ENCODE assay signal across 17 cellular contexts in the genomic region with DNA sequence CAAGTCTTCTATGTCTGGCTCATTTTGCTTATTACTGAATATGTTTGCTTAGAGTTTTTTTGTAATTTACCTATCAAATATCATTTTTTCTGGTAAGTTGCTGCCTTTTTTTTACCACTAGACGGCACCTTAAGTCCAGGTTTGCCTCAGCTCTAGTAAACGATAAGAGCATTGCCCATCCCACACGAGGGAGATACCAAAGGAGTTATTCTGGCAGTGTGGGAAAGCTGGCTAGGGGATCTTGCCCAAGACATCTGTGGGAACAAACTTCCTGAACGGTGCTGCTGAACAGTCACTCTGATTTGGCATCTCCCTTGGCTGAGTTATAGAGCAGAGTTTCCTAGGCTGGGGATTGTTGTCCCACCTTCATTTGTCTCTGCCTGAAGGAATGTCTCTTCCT.
DNase-seq lines count a peak whose midpoint lies in the region; ATAC-seq and TF ChIP-seq lines count a peak whose summit lies in the region.
"Had no signal": no experiment of that assay in that cellular context is flagged by ENCODE, and none has a peak within 500 bp of the region (broad histone marks: within the 10 kb centered on the region; RNA-seq: fewer than 3 reads in every experiment).

No MANE protein-coding gene starts in this region.

- H3K9me3 ChIP-seq in Karpas-422 (ENCODE audit: low read length) (no peaks in the 10 kb centered on the region), liver (ENCODE audit: control insufficient read depth in 4 of 4, low read length in 3 of 4) (peaks cover 0 to 7% (median 3%) of the 10 kb centered on the region in 4 donors)
- H3K9me3 ChIP-seq in CD8-positive, alpha-beta T cell (ENCODE audit: low read length) = no peaks in the 10 kb centered on the region
- H3K9me3 ChIP-seq: SJSA1 had no signal

- H3K4me3 Mint-ChIP-seq in CD8-positive, alpha-beta T cell = no peak overlapping the region

- H3K27me3 ChIP-seq in Karpas-422 (ENCODE audit: low read length) (no peaks in the 10 kb centered on the region), liver (ENCODE audit: control insufficient read depth in 4 of 4, insufficient read depth in 4 of 4, low read length in 3 of 4) (no peaks in the 10 kb centered on the region)
- no peaks in the 10 kb centered on the region for H3K27me3 ChIP-seq in CD8-positive, alpha-beta T cell (ENCODE audit: insufficient read depth, low read length)
- H3K27me3 ChIP-seq: dorsolateral prefrontal cortex, hepatocyte, SJSA1, tibial nerve had no signal

- intact Hi-C loops in CD8-positive, alpha-beta T cell (cut with DNase I, micrococcal nuclease) = no loop called here

- 47% methylated on average over 4 of the region's 4 CpGs for WGBS in liver

- peak; percentile 12 for TF ChIP-seq CTCF in astrocyte of the cerebellum (IDR thresholded peaks at IDR 0.05; ENCODE audit: low read depth, low read length, missing control alignments)
- peak; percentile 6 for TF ChIP-seq CTCF in liver (IDR thresholded peaks at IDR 0.05; ENCODE audit: low read depth, low read length, missing input control)
- TF ChIP-seq CTCF in CD8-positive, alpha-beta T cell (IDR thresholded peaks at IDR 0.05) = no peak

- no peaks in the 10 kb centered on the region for H3K4me1 Mint-ChIP-seq in CD8-positive, alpha-beta T cell (ENCODE audit: low read depth)

- in situ Hi-C loops in astrocyte of the cerebellum (cut with HindIII; ENCODE audit: low sequenced_read_pairs) = no loop called here

- H3K4me1 ChIP-seq in Karpas-422 (ENCODE audit: low read length) = no peaks in the 10 kb centered on the region
- no peaks in the 10 kb centered on the region for H3K4me1 ChIP-seq in liver (ENCODE audit: control insufficient read depth in 4 of 4, insufficient read depth in 4 of 4, low read length in 3 of 4)
- no peaks in the 10 kb centered on the region for H3K4me1 ChIP-seq in CD8-positive, alpha-beta T cell (ENCODE audit: insufficient read depth, low read length)
- H3K4me1 ChIP-seq: SJSA1, tibial nerve had no signal

- H3K9me3 Mint-ChIP-seq in CD8-positive, alpha-beta T cell = peaks cover 23% of the 10 kb centered on the region

- CTCF ChIA-PET in CD8-positive, alpha-beta T cell (lab: Charles Lee) = no interaction called here

- no peak for ATAC-seq in CD8-positive, alpha-beta T cell
- no peak for ATAC-seq in HG02678 (IDR thresholded peaks at IDR 0.05; ENCODE audit: unreplicated experiment)

- TF ChIP-seq RAD21 in liver (IDR thresholded peaks at IDR 0.05) = no peak

- no peak overlapping the region for H3K4me2 ChIP-seq in Karpas-422 (ENCODE audit: low read depth, low read length, poor library complexity, severe bottlenecking)
- H3K4me2 ChIP-seq: hepatocyte had no signal

- POLR2A ChIA-PET in CD8-positive, alpha-beta T cell (lab: Charles Lee) = no interaction called here

- no peak overlapping the region for H3K4me3 ChIP-seq in Karpas-422 (ENCODE audit: low read length)
- H3K4me3 ChIP-seq in astrocyte of the cerebellum (ENCODE audit: low read depth, low read length) = no peak overlapping the region
- no peak overlapping the region for H3K4me3 ChIP-seq in liver (ENCODE audit: low read depth in 1 of 3, low read length in 3 of 3)
- H3K4me3 ChIP-seq in CD8-positive, alpha-beta T cell (ENCODE audit: low read depth, low read length) = no peak overlapping the region
- H3K4me3 ChIP-seq: dorsolateral prefrontal cortex, hepatocyte, SJSA1, tibial nerve had no signal

- H3K27me3 Mint-ChIP-seq in CD8-positive, alpha-beta T cell (ENCODE audit: low read depth) = no peaks in the 10 kb centered on the region

- H3K9me2 ChIP-seq in Karpas-422 (replicated peaks; ENCODE audit: insufficient read depth, low read length) = no peaks in the 10 kb centered on the region

- H3K36me3 Mint-ChIP-seq in CD8-positive, alpha-beta T cell = no peaks in the 10 kb centered on the region

- no peaks in the 10 kb centered on the region for H3K79me2 ChIP-seq in Karpas-422 (ENCODE audit: low read length)
- H3K79me2 ChIP-seq: hepatocyte had no signal

- H3K27ac Mint-ChIP-seq in CD8-positive, alpha-beta T cell = no peak overlapping the region

- H4K20me1 ChIP-seq in Karpas-422 (ENCODE audit: insufficient read depth, low read depth, low read length) = no peaks in the 10 kb centered on the region

- H2AFZ ChIP-seq in Karpas-422 (ENCODE audit: low read length) = no peak overlapping the region
- H2AFZ ChIP-seq: hepatocyte had no signal

- no peak overlapping the region for H3K9ac ChIP-seq in Karpas-422 (ENCODE audit: low read length)
- H3K9ac ChIP-seq in liver (ENCODE audit: low read depth in 1 of 2, low read length in 2 of 2) = no peak overlapping the region

- H3K36me3 ChIP-seq in Karpas-422 (ENCODE audit: insufficient read depth, low read length) = no peaks in the 10 kb centered on the region
- no peaks in the 10 kb centered on the region for H3K36me3 ChIP-seq in liver (ENCODE audit: control insufficient read depth in 4 of 4, insufficient read depth in 3 of 4, low read depth in 1 of 4, low read length in 3 of 4)
- no peaks in the 10 kb centered on the region for H3K36me3 ChIP-seq in CD8-positive, alpha-beta T cell (ENCODE audit: insufficient read depth, low read length)
- H3K36me3 ChIP-seq: SJSA1, tibial nerve had no signal

- H3K27ac ChIP-seq in Karpas-422 (ENCODE audit: low read length) = no peak overlapping the region
- no peak overlapping the region for H3K27ac ChIP-seq in liver (ENCODE audit: low read depth in 1 of 2, low read length in 2 of 2)
- no peak overlapping the region for H3K27ac ChIP-seq in CD8-positive, alpha-beta T cell (ENCODE audit: low read depth, low read length)
- H3K27ac ChIP-seq: dorsolateral prefrontal cortex, hepatocyte, SJSA1, tibial nerve had no signal

- DNase-seq in EL = peak; percentile 55
- DNase-seq in Karpas-422 = peak; percentile 63
- DNase-seq in astrocyte of the cerebellum (ENCODE audit: low read depth) = no peak
- no peak for DNase-seq in CD8-positive, alpha-beta T cell
- no peak for DNase-seq in pons (ENCODE audit: low spot score)
- no peak for DNase-seq in C1 segment of cervical spinal cord (lab: John Stamatoyannopoulos, UW)
- DNase-seq: activated CD4-positive, alpha-beta T cell treated with anti-CD3 and anti-CD28 coated beads, Interleukin-2, amount 50 U/mL, for 4 hours; activated naive CD4-positive, alpha-beta T cell treated with Interleukin-2 at 50 U/mL for 16 hours; DMS153; dorsolateral prefrontal cortex; Kasumi-1; NCI-H446 treated with DMSO at 0.1 percent for 48 hours had no signal

TF ChIP-seq in liver, 16 proteins besides CTCF, POLR2A, EP300 and RAD21:
- TF ChIP-seq HNF4G (IDR thresholded peaks at IDR 0.05) (no peak), EGR1 (IDR thresholded peaks at IDR 0.05; ENCODE audit: low read depth in 2 of 2) (no peak), YY1 (IDR thresholded peaks at IDR 0.05) (no peak), RXRA (IDR thresholded peaks at IDR 0.05) (no peak), SP1 (IDR thresholded peaks at IDR 0.05) (no peak), REST (IDR thresholded peaks at IDR 0.05) (no peak)
- TF ChIP-seq, protein P1, sequence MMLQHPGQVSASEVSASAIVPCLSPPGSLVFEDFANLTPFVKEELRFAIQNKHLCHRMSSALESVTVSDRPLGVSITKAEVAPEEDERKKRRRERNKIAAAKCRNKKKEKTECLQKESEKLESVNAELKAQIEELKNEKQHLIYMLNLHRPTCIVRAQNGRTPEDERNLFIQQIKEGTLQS (IDR thresholded peaks at IDR 0.05) = no peak

Comparison
In these comparisons a context has a peak if more than half of its experiments do, and no peak if none do; other contexts are left out.
1. DNase-seq: peak in EL (single experiment) and Karpas-422 (single experiment); none in astrocyte of the cerebellum (single experiment), CD8-positive, alpha-beta T cell (0 of 7), pons (single experiment) and C1 segment of cervical spinal cord (0 of 14).